ENCODE assay signal across 8 cellular contexts in genomic region chr6:85677243-85677956, GRCh38. TPM values are rescaled to one million over a fixed set of nuclear protein-coding genes. Genes with fewer than 3 reads are reported as not detected.
DNase-seq lines count a peak whose midpoint lies in the region; ATAC-seq, FAIRE-seq and TF ChIP-seq lines count a peak whose summit lies in the region.

No MANE protein-coding gene starts in this region.

- no peaks in the 10 kb centered on the region for H3K27me3 ChIP-seq in endothelial cell of umbilical vein (ENCODE audit: control insufficient read depth in 2 of 2, insufficient read depth in 2 of 2, low read length in 2 of 2)
- H3K27me3 ChIP-seq in neural cell (ENCODE audit: insufficient read depth, low read depth, low read length), result no peaks in the 10 kb centered on the region

- peaks cover 29% of the 10 kb centered on the region for H3K4me1 ChIP-seq in endothelial cell of umbilical vein (ENCODE audit: control insufficient read depth, extremely low read depth, insufficient read depth, low read length)

- no peak for ATAC-seq in HG03159 (IDR thresholded peaks at IDR 0.05; ENCODE audit: unreplicated experiment)

- no peak for TF ChIP-seq CTCF in endothelial cell of umbilical vein (IDR thresholded peaks at IDR 0.05; ENCODE audit: extremely low read depth in 1 of 2, insufficient read depth in 1 of 2, low read depth in 1 of 2, low read length in 2 of 2)
- TF ChIP-seq CTCF in neural cell (IDR thresholded peaks at IDR 0.05; ENCODE audit: poor library complexity, severe bottlenecking), result peak; percentile 58

- peak; percentile 62 for TF ChIP-seq RAD21 in neural cell (conservative IDR thresholded peaks at IDR 0.05)

- H3K4me3 ChIP-seq in endothelial cell of umbilical vein (replicated peaks in 1 of 3; ENCODE audit: insufficient read depth in 1 of 3, low read depth in 1 of 3, low read length in 3 of 3) (peak overlapping the region; percentile 87 to 99 (median 96)), neural cell (ENCODE audit: low read length) (peak overlapping the region; percentile 85)

- H3K9ac ChIP-seq in endothelial cell of umbilical vein (replicated peaks; ENCODE audit: extremely low read depth, insufficient read depth, low read length) (peak overlapping the region; percentile 96), neural cell (ENCODE audit: low read length) (peak overlapping the region; percentile 75)

- no peaks in the 10 kb centered on the region for H3K9me2 ChIP-seq in neural cell (ENCODE audit: insufficient read depth, low read length)

- H3K4me2 ChIP-seq in endothelial cell of umbilical vein (ENCODE audit: insufficient read depth, low read length), result peak overlapping the region; percentile 99
- peak overlapping the region; percentile 83 for H3K4me2 ChIP-seq in neural cell (ENCODE audit: low read length)

- CTCF ChIA-PET in endothelial cell of umbilical vein (lab: Charles Lee), result interaction anchor here (1.3 to 6.3 kb wide), 3 partner anchors 36 to 140 kb away, joined by 4 to 78 read pairs (median 6); partner anchors contain the start of gene SYNCRIP

- peaks cover 7 to 15% of the 10 kb centered on the region in 2 experiments for H3K36me3 ChIP-seq in endothelial cell of umbilical vein (ENCODE audit: control insufficient read depth in 2 of 2, extremely low read depth in 1 of 2, insufficient read depth in 2 of 2, low read length in 2 of 2)
- no peaks in the 10 kb centered on the region for H3K36me3 ChIP-seq in neural cell (ENCODE audit: insufficient read depth, low read length)

- DNase-seq in NCI-H82 (lab: John Stamatoyannopoulos, UW) (peak; percentile 24), NCI-H82 treated with DMSO at 0.1 percent for 48 hours (lab: John Stamatoyannopoulos, UW; ENCODE audit: unreplicated experiment) (no peak), OCI-M1 (lab: John Stamatoyannopoulos, UW) (peak; percentile 75), endothelial cell of umbilical vein (ENCODE audit: low read depth, low spot score) (peak; percentile 49), occipital lobe (lab: John Stamatoyannopoulos, UW) (no peak), AG20443 (ENCODE audit: low spot score) (no peak)

- no peaks in the 10 kb centered on the region for H3K9me3 ChIP-seq in endothelial cell of umbilical vein (replicated peaks; ENCODE audit: control insufficient read depth, insufficient read depth, low read length)
- H3K9me3 ChIP-seq in neural cell (ENCODE audit: low read length), result no peaks in the 10 kb centered on the region

- BruUV-seq in endothelial cell of umbilical vein (replicated peaks; lab: Mats Ljungman, UMichigan), result no TSS peak

- no peaks in the 10 kb centered on the region for H3F3A ChIP-seq in neural cell (ENCODE audit: insufficient read depth, low read length, poor library complexity, severe bottlenecking)

- TF ChIP-seq POLR2A in endothelial cell of umbilical vein (IDR thresholded peaks at IDR 0.05; ENCODE audit: low read depth, low read length), result peak; percentile 57

- intact Hi-C loops in endothelial cell of umbilical vein (cut with micrococcal nuclease), result loop anchor here (5.0 to 10.0 kb wide), 5 partner anchors 53 to 913 kb away; partner anchors contain the start of gene TBX18

- no peak for TF ChIP-seq EP300 in neural cell (conservative IDR thresholded peaks at IDR 0.05; ENCODE audit: poor library complexity, severe bottlenecking)

- peak; percentile 12 for FAIRE-seq in endothelial cell of umbilical vein (lab: Jason Lieb, UNC)

- H3K27ac ChIP-seq in endothelial cell of umbilical vein (ENCODE audit: insufficient read depth, low read depth, low read length) (peak overlapping the region; percentile 72), neural cell (ENCODE audit: low read length) (peak overlapping the region; percentile 74)

- no peaks in the 10 kb centered on the region for H3K9me1 ChIP-seq in endothelial cell of umbilical vein (replicated peaks; ENCODE audit: control insufficient read depth, extremely low read depth, insufficient read depth, low read length)

- no peak overlapping the region for H2AFZ ChIP-seq in endothelial cell of umbilical vein (ENCODE audit: low read depth, low read length)
- H2AFZ ChIP-seq in neural cell (ENCODE audit: low read depth, low read length), result no peak overlapping the region

- peaks cover 11% of the 10 kb centered on the region for H4K20me1 ChIP-seq in endothelial cell of umbilical vein (replicated peaks; ENCODE audit: control insufficient read depth, extremely low read depth, insufficient read depth, low read length)
- no peaks in the 10 kb centered on the region for H4K20me1 ChIP-seq in neural cell (ENCODE audit: insufficient read depth)

- dilution Hi-C loops in endothelial cell of umbilical vein (cut with MboI; ENCODE audit: extremely low pct_ligation_motif_present, low sequenced_read_pairs), result no loop called here

- H3K79me2 ChIP-seq in endothelial cell of umbilical vein (ENCODE audit: control insufficient read depth, insufficient read depth, low read length), result peaks cover 58% of the 10 kb centered on the region
- H3K79me2 ChIP-seq in neural cell (replicated peaks; ENCODE audit: insufficient read depth, low read length), result peaks cover 54% of the 10 kb centered on the region

- POLR2A ChIA-PET in endothelial cell of umbilical vein (lab: Charles Lee), result interaction anchor here (0.7 to 5.8 kb wide), 17 partner anchors 7 to 325 kb away, joined by 3 to 372 read pairs (median 6); partner anchors contain the start of genes NT5E, SNX14 and SYNCRIP

TF ChIP-seq in endothelial cell of umbilical vein, 7 proteins besides CTCF, POLR2A, EP300 and RAD21:
- TF ChIP-seq JUN (IDR thresholded peaks at IDR 0.05; ENCODE audit: borderline replicate concordance, insufficient read depth, insufficient read length, low read depth) (no peak), GATA2 (IDR thresholded peaks at IDR 0.05; ENCODE audit: insufficient read depth, insufficient read length, low read depth, low read length) (peak; percentile 29)

TF ChIP-seq in neural cell, 6 proteins besides CTCF, POLR2A, EP300 and RAD21:
- TF ChIP-seq POLR2AphosphoS5 (IDR thresholded peaks at IDR 0.05) (no peak), SMC3 (conservative IDR thresholded peaks at IDR 0.05; ENCODE audit: poor library complexity) (peak; percentile 39), REST (IDR thresholded peaks at IDR 0.05; ENCODE audit: borderline replicate concordance) (no peak)
TF ChIP-seq in neural cell: peak in this region for 1.

RNA-seq across cellular contexts. Expression of gene SYNCRIP, which starts 34.7 kb away (rescaled TPM):
- total RNA-seq in endothelial cell of umbilical vein, result 150 and 155 TPM in 2 replicates
- 6.8 and 16.3 TPM in 2 replicates for polyA plus RNA-seq in endothelial cell of umbilical vein
- polyA plus RNA-seq in endothelial cell of umbilical vein (2011; cell fraction: cytosol; rRNA removed), result 23.8 and 31.4 TPM in 2 replicates
- polyA plus RNA-seq in endothelial cell of umbilical vein (2011; cell fraction: nucleus; rRNA removed), result 26.4 and 36.2 TPM in 2 replicates
- polyA plus RNA-seq in endothelial cell of umbilical vein (2012), result 103 and 191 TPM in 2 replicates
- 21.4 and 21.9 TPM in 2 replicates for polyA minus RNA-seq in endothelial cell of umbilical vein
- 22.9 TPM for polyA minus RNA-seq in endothelial cell of umbilical vein (2011; cell fraction: cytosol; rRNA and poly(A)+ RNA removed)
- polyA minus RNA-seq in endothelial cell of umbilical vein (2011; cell fraction: nucleus; rRNA and poly(A)+ RNA removed), result 44.2 and 46.1 TPM in 2 replicates
- polyA plus RNA-seq in neural cell, result 93.5 and 111 TPM in 2 replicates
- polyA minus RNA-seq in neural cell, result 166 and 192 TPM in 2 replicates
- 118 TPM for total RNA-seq in occipital lobe

Comparison
In these comparisons a context has a peak if more than half of its experiments do, and no peak if none do; other contexts are left out.
1. DNase-seq: peak in NCI-H82 (single experiment), OCI-M1 (single experiment) and endothelial cell of umbilical vein (single experiment); none in NCI-H82 treated with DMSO at 0.1 percent for 48 hours (single experiment), occipital lobe (single experiment) and AG20443 (single experiment).